Comparison of ENCODE assay signal across 10 cellular contexts in the genomic region with DNA sequence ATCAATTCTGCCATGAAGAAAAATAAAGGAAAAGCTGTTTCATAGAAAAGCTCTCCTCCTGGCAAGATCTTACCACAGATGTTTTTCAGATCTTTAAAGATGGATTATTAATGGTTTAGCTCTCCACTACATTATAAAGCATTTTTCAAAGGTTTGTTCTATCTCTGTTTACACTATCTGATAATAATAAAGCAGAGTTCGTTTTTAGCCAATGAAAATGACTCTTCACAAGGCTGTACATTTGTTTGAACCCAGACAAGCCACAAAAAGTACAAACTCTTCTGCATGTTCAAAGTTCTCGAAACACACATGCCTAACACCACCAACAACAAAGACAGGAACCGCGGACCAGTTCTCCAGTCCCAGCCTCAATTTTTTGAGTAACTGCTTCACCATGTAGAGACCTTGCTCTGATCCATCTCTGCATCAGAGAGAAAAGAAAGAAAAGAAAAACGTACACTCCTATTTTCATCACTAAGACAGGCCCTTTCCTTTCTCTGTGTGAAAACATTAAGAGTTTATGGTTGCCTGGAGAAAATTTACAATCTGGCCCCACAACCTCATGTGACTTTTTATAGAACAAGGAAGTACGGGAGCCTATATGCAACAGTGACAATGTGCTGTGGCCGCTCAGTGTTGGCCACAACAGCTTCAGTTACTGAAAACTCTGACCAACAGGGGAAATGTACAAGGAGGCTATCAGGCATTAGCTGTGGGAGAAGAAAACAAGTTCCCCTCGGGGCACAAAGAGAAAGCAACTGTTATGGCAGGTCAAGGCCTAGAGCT.
DNase-seq lines count a peak whose midpoint lies in the region; ATAC-seq, FAIRE-seq and TF ChIP-seq lines count a peak whose summit lies in the region.
"Had no signal": no experiment of that assay in that cellular context is flagged by ENCODE, and none has a peak within 500 bp of the region (broad histone marks: within the 10 kb centered on the region; RNA-seq: fewer than 3 reads in every experiment).

No MANE protein-coding gene starts in this region.

- no peak overlapping the region for H3K4me3 Mint-ChIP-seq in nephron
- no peak overlapping the region for H3K4me3 Mint-ChIP-seq in osteocyte (ENCODE audit: unreplicated experiment)
- H3K4me3 Mint-ChIP-seq: brain had no signal

- ATAC-seq in GM18868 (IDR thresholded peaks at IDR 0.05; ENCODE audit: unreplicated experiment) (peak; percentile 29), HG03520 (IDR thresholded peaks at IDR 0.05; ENCODE audit: unreplicated experiment) (peak; percentile 49), HG03469 (IDR thresholded peaks at IDR 0.05; ENCODE audit: unreplicated experiment) (no peak)
- ATAC-seq in activated naive CD4-positive, alpha-beta T cell treated with anti-CD3 and anti-CD28 coated beads, Interleukin-2, amount 50 U/mL, for 72 hours = peak; percentile 2 to 7

- peaks cover 37% of the 10 kb centered on the region for H3K4me1 Mint-ChIP-seq in nephron
- H3K4me1 Mint-ChIP-seq in osteocyte (ENCODE audit: unreplicated experiment) = peaks cover 39% of the 10 kb centered on the region

- intact Hi-C loops in posterior vena cava (cut with DNase I) = no loop called here

- TF ChIP-seq CTCF in nephron (IDR thresholded peaks at IDR 0.05; ENCODE audit: unreplicated experiment in 3 of 3) (no peak), osteocyte (IDR thresholded peaks at IDR 0.05) (no peak)

- H3K36me3 Mint-ChIP-seq in activated naive CD4-positive, alpha-beta T cell treated with anti-CD3 and anti-CD28 coated beads, Interleukin-2, amount 50 U/mL, for 72 hours = peaks cover 33 to 41% of the 10 kb centered on the region in 2 donors
- H3K36me3 Mint-ChIP-seq in nephron (ENCODE audit: low read depth) (no peaks in the 10 kb centered on the region), osteocyte (ENCODE audit: unreplicated experiment) (no peaks in the 10 kb centered on the region)
- H3K36me3 Mint-ChIP-seq: brain had no signal

- peak overlapping the region; percentile 99 for H3K27ac Mint-ChIP-seq in activated naive CD4-positive, alpha-beta T cell treated with anti-CD3 and anti-CD28 coated beads, Interleukin-2, amount 50 U/mL, for 72 hours
- H3K27ac Mint-ChIP-seq in nephron = peak overlapping the region; percentile 57 to 88 (median 78)
- no peak overlapping the region for H3K27ac Mint-ChIP-seq in osteocyte (ENCODE audit: unreplicated experiment)

- no peak for FAIRE-seq in frontal cortex (lab: Jason Lieb, UNC)

- H3K27me3 Mint-ChIP-seq in nephron (ENCODE audit: low read depth) (no peaks in the 10 kb centered on the region), osteocyte (ENCODE audit: unreplicated experiment) (no peaks in the 10 kb centered on the region)
- H3K27me3 Mint-ChIP-seq: brain had no signal

- no peak for DNase-seq in activated naive CD4-positive, alpha-beta T cell treated with anti-CD3 and anti-CD28 coated beads, Interleukin-2, amount 50 U/mL, for 72 hours (ENCODE audit: low spot score in 2 of 2)
- DNase-seq in frontal cortex (ENCODE audit: low spot score in 2 of 2) = no peak
- DNase-seq in posterior vena cava (ENCODE audit: low spot score) = no peak
- no peak for DNase-seq in osteocyte (ENCODE audit: extremely low spot score, unreplicated experiment)
- DNase-seq: NCI-H526 had no signal

- H3K9me3 Mint-ChIP-seq in activated naive CD4-positive, alpha-beta T cell treated with anti-CD3 and anti-CD28 coated beads, Interleukin-2, amount 50 U/mL, for 72 hours = peaks cover 5 to 22% of the 10 kb centered on the region in 2 donors
- H3K9me3 Mint-ChIP-seq in nephron = no peaks in the 10 kb centered on the region
- no peaks in the 10 kb centered on the region for H3K9me3 Mint-ChIP-seq in osteocyte (ENCODE audit: unreplicated experiment)
- H3K9me3 Mint-ChIP-seq: brain had no signal
